Comparison of ENCODE assay signal across 2 cellular contexts in the genomic region with DNA sequence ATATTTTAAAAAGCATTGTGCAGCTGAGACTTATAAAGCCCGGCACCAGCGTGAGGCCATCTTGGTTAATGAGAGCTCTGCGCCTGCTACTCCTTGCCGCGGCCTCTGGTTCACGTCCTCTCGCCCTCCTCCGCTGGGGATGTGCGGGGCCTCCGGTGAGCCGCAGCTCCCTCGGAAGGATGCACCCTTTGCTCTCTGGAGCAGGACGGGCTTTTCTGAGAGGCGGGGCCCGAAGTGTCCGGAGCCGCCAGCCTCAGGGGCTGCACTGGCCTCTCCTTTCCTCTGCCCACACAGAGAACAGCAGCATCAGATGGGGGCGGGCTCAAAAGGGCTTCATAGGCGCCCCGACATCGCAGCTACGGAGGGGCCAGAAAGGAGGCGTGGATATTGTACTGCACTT.
TF ChIP-seq lines count a peak whose summit lies in the region.

No MANE protein-coding gene starts in this region.

TF ChIP-seq in H1, 55 proteins besides CTCF, POLR2A, EP300 and RAD21:
- TF ChIP-seq KDM4A (IDR thresholded peaks at IDR 0.05; ENCODE audit: low read depth, low read length, severe bottlenecking) (peak; percentile 26), TBP (IDR thresholded peaks at IDR 0.05; ENCODE audit: low read depth, low read length) (peak; percentile 51; the same call in 1 of the 2 replicates), ASH2L (IDR thresholded peaks at IDR 0.05; ENCODE audit: low read length) (peak; percentile 33), SIN3A (conservative IDR thresholded peaks at IDR 0.05 in 1 of 2, IDR thresholded peaks at IDR 0.05 in 1 of 2; ENCODE audit: low read depth in 1 of 2, low read length in 2 of 2) (0 out of 4 replicates have a peak, but pooled peaks of 1 of the 2 experiments have one; percentile 29), POU5F1 (IDR thresholded peaks at IDR 0.05; ENCODE audit: low read depth, low read length) (no peak), SUZ12 (IDR thresholded peaks at IDR 0.05; ENCODE audit: low read length) (no peak), TAF1 (IDR thresholded peaks at IDR 0.05; ENCODE audit: low read depth, low read length) (peak; percentile 46), ZNF274 (IDR thresholded peaks at IDR 0.05; ENCODE audit: borderline replicate concordance, extremely low read depth, low read length) (no peak), YY1 (IDR thresholded peaks at IDR 0.05; ENCODE audit: low read depth, low read length) (peak; percentile 77), SAP30 (IDR thresholded peaks at IDR 0.05; ENCODE audit: insufficient read depth, insufficient replicate concordance, low read length) (no peak)

TF ChIP-seq in HepG2, 621 proteins besides CTCF, POLR2A, EP300 and RAD21:
- no peak for TF ChIP-seq NFYC (CRISPR knock-in tag; IDR thresholded peaks at IDR 0.05)
